Comparison of ENCODE assay signal across 28 cellular contexts in the genomic region with DNA sequence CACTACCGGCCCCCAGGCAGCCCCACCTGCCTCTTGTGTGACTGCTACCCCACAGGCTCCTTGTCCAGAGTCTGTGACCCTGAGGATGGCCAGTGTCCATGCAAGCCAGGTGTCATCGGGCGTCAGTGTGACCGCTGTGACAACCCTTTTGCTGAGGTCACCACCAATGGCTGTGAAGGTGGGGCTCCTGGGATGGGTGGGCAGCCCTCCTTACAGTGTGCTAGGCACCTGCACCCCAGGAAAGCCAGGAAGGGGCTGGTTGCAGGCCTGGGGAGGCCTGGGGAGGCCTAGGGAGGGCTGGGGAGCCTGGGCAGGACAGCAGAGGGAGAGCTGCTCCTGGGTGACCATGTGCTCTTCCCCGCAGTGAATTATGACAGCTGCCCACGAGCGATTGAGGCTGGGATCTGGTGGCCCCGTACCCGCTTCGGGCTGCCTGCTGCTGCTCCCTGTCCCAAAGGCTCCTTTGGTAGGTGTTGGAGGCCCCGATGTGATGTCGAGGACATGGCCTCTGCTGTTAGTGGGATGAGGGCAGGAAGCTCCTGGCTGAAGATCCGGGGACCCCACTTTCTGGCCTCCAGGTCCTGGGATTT. TPM values are rescaled to one million over a fixed set of nuclear protein-coding genes. Genes with fewer than 3 reads are reported as not detected.
"Had no signal": no experiment of that assay in that cellular context is flagged by ENCODE, and none has a peak within 500 bp of the region (broad histone marks: within the 10 kb centered on the region; RNA-seq: fewer than 3 reads in every experiment).

No MANE protein-coding gene starts in this region.

- ATAC-seq: esophagus mucosa; heart left ventricle; left lung; natural killer cell treated with Interleukin-12 subunit alpha and Interleukin-12 subunit beta and Interleukin-15 and Interleukin-18, amount 100 ng/mL, for 72 hours; right lobe of liver; stimulated activated memory B cell treated with anti-CD40 and anti-IgM and Interleukin-4, amounts not matched to agents 10 μg/mL and 1 μg/mL and 100 μg/mL, for 72 hours had no signal

- H3K36me3 ChIP-seq: heart left ventricle, left lung, neural progenitor cell, prostate gland, right lobe of liver, thoracic aorta, transverse colon had no signal

- FAIRE-seq: endometrium, frontal cortex, islet of Langerhans, urothelium cell line had no signal

- H3K27ac ChIP-seq: coronary artery, heart left ventricle, left lung, neural progenitor cell, parathyroid adenoma, prostate gland, right lobe of liver, thoracic aorta, transverse colon had no signal

- H3K9me3 ChIP-seq: heart left ventricle, left lung, prostate gland, right lobe of liver, thoracic aorta, transverse colon had no signal

- H3K9ac ChIP-seq: neural progenitor cell, parathyroid adenoma had no signal

- DNase-seq: effector memory CD4-positive, alpha-beta T cell; hippocampal formation; mesenchymal stem cell; midbrain; occipital lobe; retina; right lobe of liver; stimulated activated CD4-positive, alpha-beta T cell treated with anti-CD3 and anti-CD28 coated beads, Interleukin-15, amount 100 ng/mL, for 24 hours; stimulated activated CD4-positive, alpha-beta T cell treated with anti-CD3 and anti-CD28 coated beads, Interleukin-1b, Interleukin-23, amount 100 ng/mL, for 48 hours; stimulated activated CD4-positive, alpha-beta T cell treated with anti-CD3 and anti-CD28 coated beads, Interleukin-4, amount 100 ng/mL, for 24 hours; transverse colon had no signal

- H3K4me1 ChIP-seq: neural progenitor cell, parathyroid adenoma, prostate gland, right lobe of liver, transverse colon had no signal

- H3K27me3 ChIP-seq: heart left ventricle, left lung, neural progenitor cell, right lobe of liver, transverse colon had no signal

- H3K4me3 ChIP-seq: coronary artery, heart left ventricle, left lung, lung, neural progenitor cell, prostate gland, right lobe of liver, thoracic aorta, transverse colon had no signal

RNA-seq across cellular contexts. Expression of a gene that starts 41.0 kb away (rescaled TPM):
- total RNA-seq: fibroblast of lung; frontal cortex; glomerular endothelial cell; natural killer cell treated with Interleukin-12 subunit alpha and Interleukin-12 subunit beta and Interleukin-15 and Interleukin-18, amount 100 ng/mL, for 72 hours; occipital lobe; prostate gland; right lobe of liver; transverse colon had no signal
- polyA plus RNA-seq: fibroblast of lung had no signal
